Comparison of ENCODE assay signal across 24 cellular contexts in genomic region chr16:51391798-51392511, GRCh38.
DNase-seq lines count a peak whose midpoint lies in the region; ATAC-seq, FAIRE-seq and TF ChIP-seq lines count a peak whose summit lies in the region.
"Had no signal": no experiment of that assay in that cellular context is flagged by ENCODE, and none has a peak within 500 bp of the region (broad histone marks: within the 10 kb centered on the region; RNA-seq: fewer than 3 reads in every experiment).

No MANE protein-coding gene starts in this region.

- peak overlapping the region; percentile 70 for H3K56ac ChIP-seq in H1 (replicated peaks; ENCODE audit: insufficient read length, low read depth, low read length)

- no peak overlapping the region for H3K23ac ChIP-seq in H1 (ENCODE audit: insufficient read length)
- peak overlapping the region in 1 of 2 experiments; percentile 9 for H3K23ac ChIP-seq in mesenchymal stem cell (ENCODE audit: low read length in 2 of 2)

- H4K5ac ChIP-seq in H1 (ENCODE audit: insufficient read length, low read depth, low read length) = peak overlapping the region; percentile 71

- TF ChIP-seq CTCF in HFFc6 (IDR thresholded peaks at IDR 0.05) = no peak
- no peak for TF ChIP-seq CTCF in H1 (IDR thresholded peaks at IDR 0.05; ENCODE audit: control extremely low read depth in 1 of 3, insufficient read depth in 1 of 3, low read depth in 1 of 3, low read length in 3 of 3)
- no peak for TF ChIP-seq CTCF in GM10248 (IDR thresholded peaks at IDR 0.05; ENCODE audit: control extremely low read depth, extremely low read depth, low read depth, missing control alignments)

- H4K20me1 ChIP-seq in H1 (replicated peaks in 1 of 2; ENCODE audit: control insufficient read depth in 1 of 2, insufficient read depth in 2 of 2, low read length in 2 of 2) = no peaks in the 10 kb centered on the region

- peak overlapping the region; percentile 62 to 90 for H3K4me2 ChIP-seq in H1 (ENCODE audit: insufficient read depth in 1 of 2, low read depth in 2 of 2, low read length in 2 of 2)
- no peak overlapping the region for H3K4me2 ChIP-seq in mesenchymal stem cell (ENCODE audit: low read length, poor library complexity, severe bottlenecking)
- peak overlapping the region; percentile 52 for H3K4me2 ChIP-seq in skeletal muscle satellite cell (ENCODE audit: low read length)

- DNase-seq in HFFc6 (no peak), H1 (ENCODE audit: low read depth in 1 of 2, low spot score in 2 of 2) (peak; percentile 59 to 83), mesenchymal stem cell (no peak), T-helper 9 cell (no peak), GM10248 (ENCODE audit: extremely low spot score) (no peak)
- no peak for DNase-seq in activated CD4-positive, CD25-positive, alpha-beta regulatory T cell treated with anti-CD3 and anti-CD28 coated beads, Interleukin-2, amount 50 U/mL, for 72 hours
- DNase-seq: activated CD4-positive, alpha-beta T cell treated with anti-CD3 and anti-CD28 coated beads for 1 hour; activated CD8-positive, alpha-beta memory T cell treated with anti-CD3 and anti-CD28 coated beads for 24 hours; activated T-cell treated with anti-CD3 and anti-CD28 coated beads, Interleukin-2, amount 50 U/mL, for 48 hours; AML-193; islet precursor cell; naive B cell; NCI-H1436 treated with DMSO at 0.1 percent for 48 hours; NCI-H2171; small intestine; stimulated activated CD4-positive, alpha-beta T cell treated with anti-CD3 and anti-CD28 coated beads, Interleukin-4, amount 100 ng/mL, for 1 hour had no signal

- H2BK12ac ChIP-seq in H1 (ENCODE audit: low read depth, low read length) (peak overlapping the region; percentile 93), mesenchymal stem cell (ENCODE audit: low read length in 2 of 2) (peak overlapping the region; percentile 66 to 97)

- H3K9me3 Mint-ChIP-seq in HFFc6 = peaks cover 5% of the 10 kb centered on the region; the same call in 1 of the 2 replicates

- H3K27me3 ChIP-seq in H1 (replicated peaks in 1 of 4; ENCODE audit: control insufficient read depth in 3 of 4, extremely low read depth in 1 of 4, insufficient read depth in 3 of 4, low read length in 3 of 4) (no peaks in the 10 kb centered on the region), mesenchymal stem cell (ENCODE audit: control insufficient read depth in 1 of 2, insufficient read depth in 1 of 2, low read length in 2 of 2) (no peaks in the 10 kb centered on the region), skeletal muscle satellite cell (ENCODE audit: control insufficient read depth, insufficient read depth, low read length) (no peaks in the 10 kb centered on the region)
- H3K27me3 ChIP-seq: MG63, tibial nerve had no signal

- H3K27me3 Mint-ChIP-seq in HFFc6 (ENCODE audit: insufficient read depth) = no peaks in the 10 kb centered on the region; the same call in 1 of the 2 replicates
- H3K27me3 Mint-ChIP-seq: activated naive CD4-positive, alpha-beta T cell treated with anti-CD3 and anti-CD28 coated beads, Interleukin-2, amount 50 U/mL, for 24 hours; stimulated activated naive CD8-positive, alpha-beta T cell treated with anti-CD3 and anti-CD28 coated beads, Interleukin-15, Interleukin-2, amounts not matched to agents 100 ng/mL and 50 ng/mL, for 24 hours had no signal

- H3K4me1 ChIP-seq in H1 (replicated peaks in 1 of 4; ENCODE audit: control insufficient read depth in 3 of 4, insufficient read depth in 4 of 4, low read length in 3 of 4) (peaks cover 2 to 18% (median 13%) of the 10 kb centered on the region in 4 experiments; a peak in 5 of 7 replicates), mesenchymal stem cell (ENCODE audit: control insufficient read depth, insufficient read depth, low read depth, low read length) (peaks cover 10% of the 10 kb centered on the region), skeletal muscle satellite cell (ENCODE audit: control insufficient read depth, insufficient read depth, low read length) (peaks cover 24% of the 10 kb centered on the region)
- H3K4me1 ChIP-seq: prostate gland, tibial nerve had no signal

- no peak; a peak in 1 of 3 replicates for TF ChIP-seq POLR2A in H1 (IDR thresholded peaks at IDR 0.05; ENCODE audit: control extremely low read depth in 1 of 2, low read depth in 2 of 2, low read length in 2 of 2)

- no peaks in the 10 kb centered on the region for H3K79me2 ChIP-seq in H1 (ENCODE audit: control insufficient read depth in 1 of 2, insufficient read depth in 2 of 2, low read length in 2 of 2)

- H3K27ac Mint-ChIP-seq in HFFc6 = peak overlapping the region; percentile 44
- H3K27ac Mint-ChIP-seq: activated naive CD4-positive, alpha-beta T cell treated with anti-CD3 and anti-CD28 coated beads, Interleukin-2, amount 50 U/mL, for 24 hours; naive B cell; stimulated activated naive CD8-positive, alpha-beta T cell treated with anti-CD3 and anti-CD28 coated beads, Interleukin-15, Interleukin-2, amounts not matched to agents 100 ng/mL and 50 ng/mL, for 24 hours had no signal

- H3K27ac ChIP-seq in H1 (ENCODE audit: low read depth, low read length) (peak overlapping the region; percentile 72), mesenchymal stem cell (ENCODE audit: low read length, poor library complexity, severe bottlenecking) (no peak overlapping the region)
- H3K27ac ChIP-seq: prostate gland, tibial nerve had no signal

- peak overlapping the region; percentile 96 for H2BK5ac ChIP-seq in H1 (ENCODE audit: low read depth, low read length)
- no peak overlapping the region for H2BK5ac ChIP-seq in mesenchymal stem cell (ENCODE audit: low read depth, low read length, poor library complexity, severe bottlenecking)

- H2AK5ac ChIP-seq in H1 (ENCODE audit: low read depth, low read length) (no peak overlapping the region), mesenchymal stem cell (ENCODE audit: low read length, severe bottlenecking) (no peak overlapping the region)

- peak overlapping the region; percentile 75; the same call in 1 of the 2 replicates for H2BK20ac ChIP-seq in H1 (ENCODE audit: low read length)

- H3K36me3 Mint-ChIP-seq in HFFc6 (ENCODE audit: low read depth) = no peaks in the 10 kb centered on the region
- H3K36me3 Mint-ChIP-seq: activated naive CD4-positive, alpha-beta T cell treated with anti-CD3 and anti-CD28 coated beads, Interleukin-2, amount 50 U/mL, for 24 hours; naive B cell had no signal

- peak in 1 of 2 experiments; percentile 48; a peak in 1 of 3 replicates for TF ChIP-seq EP300 in H1 (IDR thresholded peaks at IDR 0.05; ENCODE audit: borderline replicate concordance in 1 of 2, low read depth in 2 of 2, low read length in 2 of 2)

- H2AFZ ChIP-seq in H1 (ENCODE audit: low read length) (no peak overlapping the region), mesenchymal stem cell (ENCODE audit: low read depth, low read length) (peak overlapping the region; percentile 83)

- ATAC-seq in HG03432 (IDR thresholded peaks at IDR 0.05; ENCODE audit: unreplicated experiment) = no peak
- ATAC-seq: HepG2 had no signal

- H2BK15ac ChIP-seq in H1 (ENCODE audit: low read length) (no peak overlapping the region), mesenchymal stem cell (ENCODE audit: low read depth, poor library complexity, severe bottlenecking) (peak overlapping the region; percentile 92)

- H3K36me3 ChIP-seq in H1 (ENCODE audit: control insufficient read depth in 2 of 4, insufficient read depth in 4 of 4, low read length in 3 of 4) (no peaks in the 10 kb centered on the region), mesenchymal stem cell (ENCODE audit: control insufficient read depth in 1 of 2, insufficient read depth in 2 of 2, low read depth in 1 of 2, low read length in 2 of 2) (no peaks in the 10 kb centered on the region), skeletal muscle satellite cell (ENCODE audit: insufficient read depth, low read length) (no peaks in the 10 kb centered on the region)
- H3K36me3 ChIP-seq: MG63, prostate gland, tibial nerve had no signal

- H3K18ac ChIP-seq in H1 (ENCODE audit: extremely low read depth, low read length) (peak overlapping the region; percentile 72), mesenchymal stem cell (ENCODE audit: low read depth in 1 of 2, low read length in 2 of 2) (peak overlapping the region; percentile 85 to 89)

- CTCF ChIA-PET in H1 (lab: Charles Lee; ENCODE audit: partially characterized antibody) = interaction anchor here (1.0 to 1.8 kb wide), 7 partner anchors 8 to 365 kb away, joined by 3 to 5 read pairs (median 4); no protein-coding TSS in a partner anchor
- CTCF ChIA-PET in GM10248 (lab: Yijun Ruan, JAX) = no interaction called here

- H3K9ac ChIP-seq in H1 (replicated peaks in 1 of 4; ENCODE audit: extremely low read depth in 1 of 4, low read depth in 3 of 4, low read length in 3 of 4) (no peak overlapping the region; a peak in 1 of 7 replicates), mesenchymal stem cell (ENCODE audit: low read length) (peak overlapping the region; percentile 63), skeletal muscle satellite cell (ENCODE audit: low read depth, low read length) (peak overlapping the region; percentile 21)

- H4K91ac ChIP-seq in H1 (replicated peaks; ENCODE audit: insufficient read length, low read length) (peak overlapping the region; percentile 93), mesenchymal stem cell (ENCODE audit: low read length) (peak overlapping the region; percentile 92)

- no peaks in the 10 kb centered on the region for H3K79me1 ChIP-seq in H1 (ENCODE audit: low read depth, low read length)
- no peaks in the 10 kb centered on the region for H3K79me1 ChIP-seq in mesenchymal stem cell (replicated peaks; ENCODE audit: low read length, poor library complexity, severe bottlenecking)

- FAIRE-seq in H1 (lab: Jason Lieb, UNC) = peak; percentile 19
- FAIRE-seq: HepG2, small intestine had no signal

- 5% methylated on average over 17 of the region's 19 CpGs; no CpG with 5 or more reads in 1 of the 2 experiments for WGBS in H1 (ENCODE audit: extremely low coverage in 1 of 2, insufficient coverage in 1 of 2, insufficient read length in 1 of 2, insufficient replicate concordance in 2 of 2, low coverage in 1 of 2, low lambda C conversion rate in 2 of 2, missing lambda C conversion rate in 1 of 2), 2 experiments
- 30% methylated on average over 19 of the region's 19 CpGs for WGBS in mesenchymal stem cell

- TF ChIP-seq RAD21 in H1 (IDR thresholded peaks at IDR 0.05 in 1 of 2, conservative IDR thresholded peaks at IDR 0.05 in 1 of 2; ENCODE audit: low read depth in 2 of 2, low read length in 2 of 2) = no peak

- H2BK120ac ChIP-seq in H1 (replicated peaks; ENCODE audit: low read depth, low read length) = peak overlapping the region; percentile 57
- peak overlapping the region; percentile 92 for H2BK120ac ChIP-seq in mesenchymal stem cell (ENCODE audit: low read depth, low read length)

- H3K4me3 ChIP-seq in H1 (ENCODE audit: extremely low read depth in 1 of 4, insufficient read depth in 2 of 4, low read depth in 3 of 4, low read length in 4 of 4) (peak overlapping the region in 3 of 4 experiments; percentile 18 to 44 (median 27); a peak in 4 of 8 replicates), mesenchymal stem cell (ENCODE audit: insufficient read depth in 1 of 2, low read depth in 1 of 2, low read length in 2 of 2) (no peak overlapping the region), skeletal muscle satellite cell (ENCODE audit: low read length) (no peak overlapping the region)
- H3K4me3 ChIP-seq: MG63, prostate gland, tibial nerve had no signal

- H3K14ac ChIP-seq in H1 (ENCODE audit: insufficient read length) (peak overlapping the region; percentile 40), mesenchymal stem cell (ENCODE audit: low read length in 2 of 2) (peak overlapping the region in 1 of 2 experiments; percentile 9)

- H3K4me1 Mint-ChIP-seq in HFFc6 (ENCODE audit: low read depth) = peaks cover 22% of the 10 kb centered on the region
- H3K4me1 Mint-ChIP-seq: activated naive CD4-positive, alpha-beta T cell treated with anti-CD3 and anti-CD28 coated beads, Interleukin-2, amount 50 U/mL, for 24 hours; naive B cell had no signal

- H3K23me2 ChIP-seq in H1 (ENCODE audit: low read depth, low read length) = no peaks in the 10 kb centered on the region

- no peak overlapping the region for H3K4me3 Mint-ChIP-seq in HFFc6
- H3K4me3 Mint-ChIP-seq: activated naive CD4-positive, alpha-beta T cell treated with anti-CD3 and anti-CD28 coated beads, Interleukin-2, amount 50 U/mL, for 24 hours; stimulated activated naive CD8-positive, alpha-beta T cell treated with anti-CD3 and anti-CD28 coated beads, Interleukin-15, Interleukin-2, amounts not matched to agents 100 ng/mL and 50 ng/mL, for 24 hours had no signal

- peak overlapping the region; percentile 76; the same call in 1 of the 2 replicates for H4K8ac ChIP-seq in H1 (ENCODE audit: extremely low read depth, insufficient read depth, low read length)
- peak overlapping the region; percentile 72 for H4K8ac ChIP-seq in mesenchymal stem cell (ENCODE audit: low read length)

- H3K9me3 ChIP-seq in H1 (ENCODE audit: insufficient read depth in 2 of 2, low read depth in 1 of 2, low read length in 1 of 2) = peaks cover 5% of the 10 kb centered on the region in 2 experiments; a peak in 2 of 4 replicates
- H3K9me3 ChIP-seq in mesenchymal stem cell (ENCODE audit: control insufficient read depth, low read length) = peaks cover 11% of the 10 kb centered on the region
- no peaks in the 10 kb centered on the region for H3K9me3 ChIP-seq in skeletal muscle satellite cell (replicated peaks; ENCODE audit: low read length)
- H3K9me3 ChIP-seq: MG63, prostate gland had no signal

- peak overlapping the region; percentile 5 for H3K4ac ChIP-seq in H1 (replicated peaks; ENCODE audit: insufficient read length, low read depth, low read length)
- peak overlapping the region; percentile 75 to 91 for H3K4ac ChIP-seq in mesenchymal stem cell (ENCODE audit: low read depth in 1 of 2, low read length in 2 of 2)

- POLR2A ChIA-PET in H1 (lab: Charles Lee; ENCODE audit: partially characterized antibody) = interaction anchor here (0.6 to 2.1 kb wide), 13 partner anchors 8 to 771 kb away, joined by 3 to 12 read pairs (median 4); no protein-coding TSS in a partner anchor
- POLR2A ChIA-PET in GM10248 (lab: Yijun Ruan, JAX) = no interaction called here

Comparison
In these comparisons a context has a peak if more than half of its experiments do, and no peak if none do; other contexts are left out.
1. DNase-seq: peak in H1 (2 of 2); none in HFFc6 (single experiment), mesenchymal stem cell (single experiment), activated CD4-positive, CD25-positive, alpha-beta regulatory T cell treated with anti-CD3 and anti-CD28 coated beads, Interleukin-2, amount 50 U/mL, for 72 hours (single experiment), T-helper 9 cell (single experiment) and GM10248 (single experiment).
2. H3K4me3 ChIP-seq: peak in H1 (3 of 4); none in mesenchymal stem cell (0 of 2) and skeletal muscle satellite cell (single experiment).
3. H3K9ac ChIP-seq: peak in mesenchymal stem cell (single experiment) and skeletal muscle satellite cell (single experiment); none in H1 (0 of 4).